1 cellular context compared by ENCODE assay signal in genomic region chr21:46285761-46286667, GRCh38.
TF ChIP-seq lines count a peak whose summit lies in the region.

Gene YBEY (plus strand): TSS chr21:46286342. CDS start chr21:46286914, 572 bp downstream.

TF ChIP-seq in H1, 55 proteins besides CTCF, POLR2A, EP300 and RAD21:
- TF ChIP-seq CHD1 (IDR thresholded peaks at IDR 0.05; ENCODE audit: low read depth, low read length) (no peak), ASH2L (IDR thresholded peaks at IDR 0.05; ENCODE audit: low read length) (peak; percentile 65), SP4 (IDR thresholded peaks at IDR 0.05; ENCODE audit: low read length) (no peak; the same call in 1 of the 2 replicates), MAX (IDR thresholded peaks at IDR 0.05) (peak; percentile 31), BRCA1 (IDR thresholded peaks at IDR 0.05; ENCODE audit: low read depth, low read length) (peak; percentile 47; the same call in 1 of the 2 replicates), GABPA (IDR thresholded peaks at IDR 0.05; ENCODE audit: borderline replicate concordance, insufficient read depth, low read length) (peak; percentile 98), SRF (IDR thresholded peaks at IDR 0.05; ENCODE audit: low read depth, low read length) (0 out of 2 replicates have a peak, but pooled peaks have one; percentile 25), RBBP5 (IDR thresholded peaks at IDR 0.05; ENCODE audit: borderline replicate concordance, low read depth, low read length) (peak; percentile 97), TAF1 (IDR thresholded peaks at IDR 0.05; ENCODE audit: low read depth, low read length) (peak; percentile 82), CREB1 (IDR thresholded peaks at IDR 0.05) (peak; percentile 67; the same call in 1 of the 2 replicates), RFX5 (IDR thresholded peaks at IDR 0.05; ENCODE audit: borderline replicate concordance, low read depth, low read length) (no peak), NANOG (IDR thresholded peaks at IDR 0.05; ENCODE audit: insufficient read depth, low read depth, low read length, poor library complexity, severe bottlenecking) (peak; percentile 4), SAP30 (IDR thresholded peaks at IDR 0.05; ENCODE audit: insufficient read depth, insufficient replicate concordance, low read length) (peak; percentile 68), MAFK (IDR thresholded peaks at IDR 0.05; ENCODE audit: low read depth, low read length) (no peak), POLR2AphosphoS5 (IDR thresholded peaks at IDR 0.05; ENCODE audit: low read depth, low read length) (peak; percentile 66; the same call in 1 of the 2 replicates), RXRA (IDR thresholded peaks at IDR 0.05; ENCODE audit: insufficient read depth, low read depth, low read length) (no peak), SP1 (IDR thresholded peaks at IDR 0.05; ENCODE audit: low read depth, low read length) (0 out of 2 replicates have a peak, but pooled peaks have one; percentile 5), TEAD4 (IDR thresholded peaks at IDR 0.05; ENCODE audit: low read depth, low read length) (peak; percentile 73; the same call in 1 of the 2 replicates), CBX8 (IDR thresholded peaks at IDR 0.05; ENCODE audit: borderline replicate concordance, low read depth, low read length) (no peak), HDAC2 (IDR thresholded peaks at IDR 0.05; ENCODE audit: borderline replicate concordance in 1 of 2, low read depth in 2 of 2, low read length in 2 of 2) (peak in 1 of 2 experiments; percentile 94; a peak in 2 of 4 replicates), SIN3A (conservative IDR thresholded peaks at IDR 0.05 in 1 of 2, IDR thresholded peaks at IDR 0.05 in 1 of 2; ENCODE audit: low read depth in 1 of 2, low read length in 2 of 2) (peak in 1 of 2 experiments; percentile 34; a peak in 1 of 4 replicates), TBP (IDR thresholded peaks at IDR 0.05; ENCODE audit: low read depth, low read length) (peak; percentile 61; the same call in 1 of the 2 replicates), CHD2 (IDR thresholded peaks at IDR 0.05; ENCODE audit: low read length) (peak; percentile 83), EGR1 (IDR thresholded peaks at IDR 0.05; ENCODE audit: borderline replicate concordance, low read depth, low read length) (peak; percentile 32), KDM4A (IDR thresholded peaks at IDR 0.05; ENCODE audit: low read depth, low read length, severe bottlenecking) (peak; percentile 63), PHF8 (conservative IDR thresholded peaks at IDR 0.05; ENCODE audit: low read depth, low read length) (peak; percentile 64), CEBPB (IDR thresholded peaks at IDR 0.05; ENCODE audit: low read depth, low read length) (no peak), KDM5A (IDR thresholded peaks at IDR 0.05; ENCODE audit: low read length) (peak; percentile 80)
